Comparison of ENCODE assay signal across 23 cellular contexts in the genomic region with DNA sequence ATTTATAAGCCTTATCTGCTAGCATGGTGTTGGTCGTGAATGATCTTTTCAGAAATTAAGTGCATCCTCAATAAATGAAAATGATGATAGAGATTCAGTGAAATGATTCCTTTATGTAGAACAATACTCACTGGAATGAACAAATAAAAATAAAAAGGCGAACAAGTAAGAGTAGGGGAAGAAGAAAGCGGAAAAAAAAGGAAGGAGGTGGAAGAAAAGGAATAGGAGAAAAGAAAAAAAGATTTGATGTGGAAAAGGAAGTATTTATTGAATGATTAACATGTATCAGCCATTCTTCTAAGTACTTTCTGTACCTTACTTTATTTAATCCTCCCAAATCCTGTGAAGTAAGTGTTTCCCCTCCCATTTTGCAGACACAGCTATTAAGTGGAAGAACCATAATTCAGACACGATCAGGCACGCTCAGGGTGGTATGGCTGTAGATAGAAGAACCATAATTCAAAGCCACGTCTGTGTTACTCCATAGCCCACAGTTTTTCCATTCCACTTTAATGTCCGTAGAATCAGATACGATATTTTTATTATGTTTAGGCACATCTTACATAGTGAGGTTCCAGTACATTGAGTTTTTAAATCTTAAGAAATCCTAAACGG.
DNase-seq lines count a peak whose midpoint lies in the region; ATAC-seq and TF ChIP-seq lines count a peak whose summit lies in the region.
"Had no signal": no experiment of that assay in that cellular context is flagged by ENCODE, and none has a peak within 500 bp of the region (broad histone marks: within the 10 kb centered on the region; RNA-seq: fewer than 3 reads in every experiment).

No MANE protein-coding gene starts in this region.

- no peak for TF ChIP-seq POLR2A in esophagus squamous epithelium (IDR thresholded peaks at IDR 0.05)

- H3K9me3 ChIP-seq in esophagus squamous epithelium = no peaks in the 10 kb centered on the region
- H3K9me3 ChIP-seq: SJSA1 had no signal

- H3K36me3 ChIP-seq in esophagus squamous epithelium = no peaks in the 10 kb centered on the region
- H3K36me3 ChIP-seq: SJSA1 had no signal

- no peak overlapping the region for H3K4me3 ChIP-seq in esophagus squamous epithelium
- H3K4me3 ChIP-seq: GM12878, SJSA1 had no signal

- H3K4me3 Mint-ChIP-seq in activated naive CD8-positive, alpha-beta T cell treated with anti-CD3 and anti-CD28 coated beads for 36 hours = no peak overlapping the region
- H3K4me3 Mint-ChIP-seq: CD8-positive, alpha-beta T cell; IgD-negative memory B cell; T-helper 1 cell treated with Interleukin-12 subunit alpha and Interleukin-12 subunit beta and Interleukin-4 antibody, amounts not matched to agents 30 μg/mL and 1 μg/mL, for 36 hours had no signal

- intact Hi-C loops in esophagus squamous epithelium (cut with DNase I) = no loop called here

- peaks cover 30% of the 10 kb centered on the region for H3K4me1 Mint-ChIP-seq in activated naive CD8-positive, alpha-beta T cell treated with anti-CD3 and anti-CD28 coated beads for 36 hours

- WGBS in esophagus squamous epithelium, 2 donors = 28 to 49% methylated on average over 9 of the region's 9 CpGs

- CTCF ChIA-PET in HEK293T (lab: Yijun Ruan, JAX) = no interaction called here

- H3K36me3 Mint-ChIP-seq in activated naive CD8-positive, alpha-beta T cell treated with anti-CD3 and anti-CD28 coated beads for 36 hours = peaks cover 9% of the 10 kb centered on the region
- H3K36me3 Mint-ChIP-seq: IgD-negative memory B cell had no signal

- no peaks in the 10 kb centered on the region for H3K9me3 Mint-ChIP-seq in activated naive CD8-positive, alpha-beta T cell treated with anti-CD3 and anti-CD28 coated beads for 36 hours
- H3K9me3 Mint-ChIP-seq: CD8-positive, alpha-beta T cell; IgD-negative memory B cell; T-helper 1 cell treated with Interleukin-12 subunit alpha and Interleukin-12 subunit beta and Interleukin-4 antibody, amounts not matched to agents 30 μg/mL and 1 μg/mL, for 36 hours had no signal

- no peaks in the 10 kb centered on the region for H3K27me3 ChIP-seq in esophagus squamous epithelium

- ATAC-seq in HG03460 (IDR thresholded peaks at IDR 0.05; ENCODE audit: unreplicated experiment) (no peak), GM19328 (IDR thresholded peaks at IDR 0.05; ENCODE audit: unreplicated experiment) (no peak)
- ATAC-seq: CD8-positive, alpha-beta T cell; GM12878; Right ventricle myocardium inferior had no signal

- POLR2A ChIA-PET in HEK293T (lab: Yijun Ruan, JAX) = no interaction called here

- H3K27ac ChIP-seq in esophagus squamous epithelium = peak overlapping the region in 3 of 4 donors; percentile 40 to 77 (median 51)
- H3K27ac ChIP-seq: SJSA1 had no signal

- TF ChIP-seq CTCF in esophagus squamous epithelium (IDR thresholded peaks at IDR 0.05) = no peak

- H3K4me1 ChIP-seq in esophagus squamous epithelium = peaks cover 5 to 69% (median 26%) of the 10 kb centered on the region in 3 donors
- H3K4me1 ChIP-seq: SJSA1 had no signal

- H3K27ac Mint-ChIP-seq in activated naive CD8-positive, alpha-beta T cell treated with anti-CD3 and anti-CD28 coated beads for 36 hours = no peak overlapping the region
- H3K27ac Mint-ChIP-seq: CD8-positive, alpha-beta T cell; IgD-negative memory B cell; T-helper 1 cell treated with Interleukin-12 subunit alpha and Interleukin-12 subunit beta and Interleukin-4 antibody, amounts not matched to agents 30 μg/mL and 1 μg/mL, for 36 hours had no signal

- DNase-seq in NCI-H1417 (lab: John Stamatoyannopoulos, UW) (peak in 2 of 3 experiments; percentile 30 to 59), NCI-H1417 treated with DMSO at 0.1 percent for 48 hours (lab: John Stamatoyannopoulos, UW) (no peak), HEK293T (ENCODE audit: extremely low spot score) (no peak), NCI-H69 (lab: John Stamatoyannopoulos, UW) (peak; percentile 58), esophagus squamous epithelium (lab: John Stamatoyannopoulos, UW) (no peak)
- DNase-seq in activated naive CD8-positive, alpha-beta T cell treated with anti-CD3 and anti-CD28 coated beads for 36 hours = no peak
- DNase-seq: 8988T; AML-193; C1 segment of cervical spinal cord; CD8-positive, alpha-beta T cell; DND-41; H7; Karpas-422; NCI-H1436 treated with DMSO at 0.1 percent for 48 hours; NCI-H1930; T1000 had no signal

- H3K27me3 Mint-ChIP-seq in activated naive CD8-positive, alpha-beta T cell treated with anti-CD3 and anti-CD28 coated beads for 36 hours = no peaks in the 10 kb centered on the region

TF ChIP-seq in HEK293T, 16 proteins besides CTCF, POLR2A, EP300 and RAD21:
- peak; percentile 78 for TF ChIP-seq PKNOX1 (IDR thresholded peaks at IDR 0.05)
- TF ChIP-seq ARNT (IDR thresholded peaks at IDR 0.05) = no peak

Comparison
In these comparisons a context has a peak if more than half of its experiments do, and no peak if none do; other contexts are left out.
1. DNase-seq: peak in NCI-H1417 (2 of 3) and NCI-H69 (single experiment); none in NCI-H1417 treated with DMSO at 0.1 percent for 48 hours (single experiment), HEK293T (single experiment), esophagus squamous epithelium (single experiment) and activated naive CD8-positive, alpha-beta T cell treated with anti-CD3 and anti-CD28 coated beads for 36 hours (single experiment).